In the genomic region with DNA sequence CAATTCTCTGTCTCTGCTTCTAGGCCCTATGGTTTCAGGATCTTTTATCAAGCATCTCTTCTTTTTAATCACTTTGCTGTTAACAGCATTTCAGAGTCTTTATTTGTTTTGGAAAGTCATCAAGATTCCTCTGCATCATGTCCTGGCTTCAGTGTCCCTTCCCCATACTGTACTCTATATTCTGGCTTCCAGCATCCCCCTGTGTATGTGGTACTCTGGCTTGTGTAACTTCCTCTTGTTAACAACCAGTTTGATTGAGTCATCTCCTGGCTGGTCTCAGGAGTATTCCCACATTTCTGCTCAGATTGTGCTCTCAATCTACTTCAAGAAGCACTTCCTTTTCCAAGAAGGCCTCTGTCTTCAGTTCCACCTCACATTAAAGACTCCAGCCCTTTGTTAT, we compare ENCODE assay signal across 10 cellular contexts. TPM values are rescaled to one million over a fixed set of nuclear protein-coding genes. Genes with fewer than 3 reads are reported as not detected.
DNase-seq lines count a peak whose midpoint lies in the region; ATAC-seq, FAIRE-seq and TF ChIP-seq lines count a peak whose summit lies in the region.
"Had no signal": no experiment of that assay in that cellular context is flagged by ENCODE, and none has a peak within 500 bp of the region (broad histone marks: within the 10 kb centered on the region; RNA-seq: fewer than 3 reads in every experiment).

No MANE protein-coding gene starts in this region.

- DNase-seq in A172 (ENCODE audit: low spot score), result peak; percentile 70
- peak; percentile 94 for DNase-seq in IMR-90
- peak; percentile 89 for DNase-seq in astrocyte (ENCODE audit: low read depth)
- DNase-seq in kidney epithelial cell (ENCODE audit: low read depth), result peak; percentile 35
- no peak for DNase-seq in stomach
- DNase-seq in GOT3 (lab: John Stamatoyannopoulos, UW), result no peak
- DNase-seq: NCI-H2029 had no signal

- no peaks in the 10 kb centered on the region for H3K27me3 Mint-ChIP-seq in astrocyte (ENCODE audit: low read depth, unreplicated experiment)

- no peak overlapping the region for H3K4me3 ChIP-seq in IMR-90 (ENCODE audit: insufficient read depth, low read depth, low read length)
- no peak overlapping the region for H3K4me3 ChIP-seq in astrocyte (ENCODE audit: insufficient read depth, low read depth, low read length)
- H3K4me3 ChIP-seq in kidney epithelial cell (ENCODE audit: low read depth, low read length), result no peak overlapping the region
- no peak overlapping the region for H3K4me3 ChIP-seq in stomach

- H2BK120ac ChIP-seq in IMR-90 (ENCODE audit: low read depth, low read length), result peak overlapping the region; percentile 39; the same call in 1 of the 2 replicates

- H3K4me1 Mint-ChIP-seq in astrocyte (ENCODE audit: low read depth, unreplicated experiment), result peaks cover 6% of the 10 kb centered on the region

- H3K36me3 Mint-ChIP-seq in astrocyte (ENCODE audit: low read depth, unreplicated experiment), result no peaks in the 10 kb centered on the region

- 0 out of 2 replicates have a peak overlapping the region, but pooled peaks have one; percentile 44 for H3K23ac ChIP-seq in IMR-90 (ENCODE audit: low read depth, low read length)

- TF ChIP-seq POLR2A in IMR-90 (IDR thresholded peaks at IDR 0.05; ENCODE audit: low read depth, low read length) (no peak), stomach (IDR thresholded peaks at IDR 0.05) (no peak)

- no peak overlapping the region for H3K18ac ChIP-seq in IMR-90 (ENCODE audit: low read depth, low read length)

- H3K4me1 ChIP-seq in IMR-90 (ENCODE audit: control insufficient read depth, insufficient read depth, low read length), result peaks cover 5% of the 10 kb centered on the region
- peaks cover 7% of the 10 kb centered on the region for H3K4me1 ChIP-seq in astrocyte (ENCODE audit: insufficient read depth, low read length)
- peaks cover 0 to 9% (median under 1%) of the 10 kb centered on the region in 4 donors for H3K4me1 ChIP-seq in stomach

- no peak overlapping the region for H2AK9ac ChIP-seq in IMR-90 (replicated peaks; ENCODE audit: low read depth, low read length, poor library complexity)

- H3K4me3 Mint-ChIP-seq in astrocyte (ENCODE audit: unreplicated experiment), result no peak overlapping the region

- no peaks in the 10 kb centered on the region for H3K79me2 ChIP-seq in astrocyte (ENCODE audit: insufficient read depth, low read length)

- H4K8ac ChIP-seq in IMR-90 (ENCODE audit: low read depth in 2 of 2, low read length in 2 of 2), result 0 out of 4 replicates have a peak overlapping the region, but pooled peaks of 1 of the 2 experiments have one; percentile 55

- H4K91ac ChIP-seq in IMR-90 (ENCODE audit: insufficient read depth, low read depth, low read length), result no peak overlapping the region

- H3K27me3 ChIP-seq in IMR-90 (ENCODE audit: control insufficient read depth, insufficient read depth, low read length) (no peaks in the 10 kb centered on the region), astrocyte (ENCODE audit: insufficient read depth, low read length) (no peaks in the 10 kb centered on the region), kidney epithelial cell (ENCODE audit: control insufficient read depth, insufficient read depth, low read length) (no peaks in the 10 kb centered on the region), stomach (no peaks in the 10 kb centered on the region)

- 0 out of 3 replicates have a peak overlapping the region, but pooled peaks have one; percentile 18 for H2BK15ac ChIP-seq in IMR-90 (ENCODE audit: low read depth, low read length)

- H2AFZ ChIP-seq in IMR-90 (replicated peaks; ENCODE audit: low read length, poor library complexity), result no peak overlapping the region
- no peak overlapping the region for H2AFZ ChIP-seq in astrocyte (ENCODE audit: low read depth, low read length)

- no TSS peak for BruUV-seq in IMR-90 (replicated peaks; lab: Mats Ljungman, UMichigan)

- POLR2A ChIA-PET in IMR-90 (lab: Charles Lee; ENCODE audit: unreplicated experiment), result no interaction called here

- H3K79me1 ChIP-seq in IMR-90 (ENCODE audit: low read depth in 1 of 2, low read length in 2 of 2), result no peaks in the 10 kb centered on the region

- no peak for TF ChIP-seq EP300 in stomach (IDR thresholded peaks at IDR 0.05)

- H3K56ac ChIP-seq in IMR-90 (ENCODE audit: extremely low read depth, insufficient read depth, low read length), result no peak overlapping the region

- H2AK5ac ChIP-seq in IMR-90 (ENCODE audit: low read depth, low read length), result no peak overlapping the region

- H2BK5ac ChIP-seq in IMR-90 (ENCODE audit: low read depth, low read length, poor library complexity, severe bottlenecking), result peak overlapping the region; percentile 68

- no peak overlapping the region for H4K5ac ChIP-seq in IMR-90 (ENCODE audit: low read depth, low read length)

- dilution Hi-C loops in IMR-90 (cut with HindIII; ENCODE audit: low sequenced_read_pairs, unreplicated experiment), result no loop called here

- H3K4ac ChIP-seq in IMR-90 (ENCODE audit: low read depth, low read length), result peak overlapping the region; percentile 26; the same call in 1 of the 2 replicates

- no peaks in the 10 kb centered on the region for H4K20me1 ChIP-seq in IMR-90 (ENCODE audit: insufficient read depth, low read length)
- H4K20me1 ChIP-seq in astrocyte (ENCODE audit: insufficient read depth, low read length), result no peaks in the 10 kb centered on the region

- intact Hi-C loops in IMR-90 (cut with micrococcal nuclease) (no loop called here), stomach (cut with DNase I; ENCODE audit: low total_unique reads) (no loop called here)

- ATAC-seq in IMR-90 (ENCODE audit: low read depth) (peak; percentile 98), GM21825 (IDR thresholded peaks at IDR 0.05; ENCODE audit: unreplicated experiment) (no peak), GM18861 (IDR thresholded peaks at IDR 0.05; ENCODE audit: unreplicated experiment) (no peak)

- FAIRE-seq in astrocyte (lab: Jason Lieb, UNC), result peak; percentile 99

- H3K9me1 ChIP-seq in IMR-90 (ENCODE audit: insufficient read depth, low read length), result peaks cover 5% of the 10 kb centered on the region

- no peaks in the 10 kb centered on the region for H3K9me3 Mint-ChIP-seq in astrocyte (ENCODE audit: unreplicated experiment)

- TF ChIP-seq CTCF in IMR-90 (conservative IDR thresholded peaks at IDR 0.05; ENCODE audit: low read depth, low read length), result no peak
- TF ChIP-seq CTCF in astrocyte (IDR thresholded peaks at IDR 0.05; ENCODE audit: insufficient read depth, low read depth, low read length), result no peak
- no peak for TF ChIP-seq CTCF in kidney epithelial cell (IDR thresholded peaks at IDR 0.05; ENCODE audit: insufficient read depth, low read length, poor library complexity, severe bottlenecking)
- TF ChIP-seq CTCF in stomach (IDR thresholded peaks at IDR 0.05), result no peak

- no peak overlapping the region for H3K27ac Mint-ChIP-seq in astrocyte (ENCODE audit: unreplicated experiment)

- H3K4me2 ChIP-seq in IMR-90 (ENCODE audit: low read depth, low read length) (peak overlapping the region; percentile 10; the same call in 1 of the 2 replicates), astrocyte (ENCODE audit: low read length) (peak overlapping the region; percentile 55)

- H3K27ac ChIP-seq in IMR-90 (ENCODE audit: insufficient read depth, low read length) (no peak overlapping the region), astrocyte (ENCODE audit: low read depth, low read length) (no peak overlapping the region), stomach (peak overlapping the region in 1 of 5 donors; percentile 45)
- H3K27ac ChIP-seq: C4-2B had no signal

- no peaks in the 10 kb centered on the region for H3K36me3 ChIP-seq in IMR-90 (ENCODE audit: control insufficient read depth, insufficient read depth, low read length)
- H3K36me3 ChIP-seq in astrocyte (ENCODE audit: insufficient read depth, low read length), result no peaks in the 10 kb centered on the region
- H3K36me3 ChIP-seq in kidney epithelial cell (ENCODE audit: control insufficient read depth, insufficient read depth, low read length), result no peaks in the 10 kb centered on the region
- H3K36me3 ChIP-seq in stomach, result no peaks in the 10 kb centered on the region

- no peak for TF ChIP-seq RAD21 in IMR-90 (IDR thresholded peaks at IDR 0.05; ENCODE audit: low read length)

- H3K9ac ChIP-seq in IMR-90 (ENCODE audit: low read depth, low read length) (no peak overlapping the region), astrocyte (ENCODE audit: low read length) (no peak overlapping the region)

- H3K14ac ChIP-seq in IMR-90 (replicated peaks; ENCODE audit: low read depth, low read length), result 0 out of 2 replicates have a peak overlapping the region, but pooled peaks have one; percentile 65

- in situ Hi-C loops in IMR-90 (cut with MboI; ENCODE audit: low sequenced_read_pairs), result no loop called here

- CTCF ChIA-PET in IMR-90 (lab: Yijun Ruan, JAX), result no interaction called here

- H3K9me3 ChIP-seq in IMR-90 (ENCODE audit: control insufficient read depth, insufficient read depth, low read length) (no peaks in the 10 kb centered on the region), astrocyte (ENCODE audit: insufficient read depth, low read depth, low read length) (no peaks in the 10 kb centered on the region), stomach (no peaks in the 10 kb centered on the region)

- H2BK20ac ChIP-seq in IMR-90 (ENCODE audit: low read depth, low read length), result peak overlapping the region; percentile 32; the same call in 1 of the 2 replicates

RNA-seq across cellular contexts. Expression of gene ATE1, which starts 14.9 kb away (rescaled TPM):
- 10.6 and 11.6 TPM in 2 replicates for total RNA-seq in A172 (2014; rRNA removed; shearing (Covaris generic))
- 21.9 and 27.8 TPM in 2 replicates for total RNA-seq in IMR-90 (2012; rRNA removed)
- 4.3 and 6.4 TPM in 2 replicates for polyA plus RNA-seq in IMR-90 (2012; rRNA removed)
- polyA plus RNA-seq in IMR-90 (2012; cell fraction: cytosol; rRNA removed), result 1.4 and 2.5 TPM in 2 replicates
- 1.2 and 5.5 TPM in 2 replicates for polyA plus RNA-seq in IMR-90 (2012; cell fraction: nucleus; rRNA removed; ENCODE audit: low replicate concordance)
- 21.1 and 22.6 TPM in 2 replicates for total RNA-seq in astrocyte
- total RNA-seq in kidney epithelial cell, result 24.9 and 26.5 TPM in 2 replicates
- total RNA-seq in stomach, result 10 to 100 TPM in 3 of 5 donors, 1 to 10 TPM in 2; 8.8 to 47.4 (median 17.0) TPM
- 1 to 10 TPM; 4.9 to 9.2 (median 6.9) TPM for polyA plus RNA-seq in stomach

RNA-seq across cellular contexts. Expression of gene NSMCE4A, which starts 32.3 kb away (rescaled TPM):
- 30.0 and 38.8 TPM in 2 replicates for total RNA-seq in A172 (2014; rRNA removed; shearing (Covaris generic))
- total RNA-seq in IMR-90 (2012; rRNA removed), result 13.4 and 20.8 TPM in 2 replicates
- 32.8 and 33.2 TPM in 2 replicates for polyA plus RNA-seq in IMR-90 (2012; rRNA removed)
- 9.2 and 10.0 TPM in 2 replicates for polyA plus RNA-seq in IMR-90 (2012; cell fraction: cytosol; rRNA removed)
- 26.8 and 70.4 TPM in 2 replicates for polyA plus RNA-seq in IMR-90 (2012; cell fraction: nucleus; rRNA removed; ENCODE audit: low replicate concordance)
- 9.5 and 13.1 TPM in 2 replicates for total RNA-seq in astrocyte
- 53.4 and 56.8 TPM in 2 replicates for total RNA-seq in kidney epithelial cell
- total RNA-seq in stomach, result 100 to 1,000 TPM in 4 of 5 donors, 10 to 100 TPM in 1; 90.6 to 441 (median 110) TPM
- 10 to 100 TPM; 43.8 to 87.8 (median 47.7) TPM for polyA plus RNA-seq in stomach

RNA-seq across cellular contexts. Expression of gene TACC2, which starts 46.2 kb away (rescaled TPM):
- 4.4 and 8.5 TPM in 2 replicates for total RNA-seq in A172 (2014; rRNA removed; shearing (Covaris generic))
- total RNA-seq in IMR-90 (2012; rRNA removed) (2.9 and 5.8 TPM in 2 replicates), astrocyte (16.5 and 22.0 TPM in 2 replicates), kidney epithelial cell (25.2 and 26.9 TPM in 2 replicates), stomach (100 to 1,000 TPM in 1 of 5 donors, 10 to 100 TPM in 4; 35.2 to 102 (median 73.7) TPM)
- polyA plus RNA-seq in IMR-90 (2012; rRNA removed) (12.6 and 15.4 TPM in 2 replicates), stomach (10 to 100 TPM; 29.0 to 49.1 (median 44.4) TPM)
- 9.0 and 16.8 TPM in 2 replicates for polyA plus RNA-seq in IMR-90 (2012; cell fraction: cytosol; rRNA removed)
- 15.7 and 38.1 TPM in 2 replicates for polyA plus RNA-seq in IMR-90 (2012; cell fraction: nucleus; rRNA removed; ENCODE audit: low replicate concordance)

Comparison
In these comparisons a context has a peak if more than half of its experiments do, and no peak if none do; other contexts are left out.
1. DNase-seq: peak in A172 (single experiment), IMR-90 (single experiment), astrocyte (single experiment) and kidney epithelial cell (single experiment); none in stomach (single experiment) and GOT3 (single experiment).